ENCODE assay signal across 10 cellular contexts in the genomic region with DNA sequence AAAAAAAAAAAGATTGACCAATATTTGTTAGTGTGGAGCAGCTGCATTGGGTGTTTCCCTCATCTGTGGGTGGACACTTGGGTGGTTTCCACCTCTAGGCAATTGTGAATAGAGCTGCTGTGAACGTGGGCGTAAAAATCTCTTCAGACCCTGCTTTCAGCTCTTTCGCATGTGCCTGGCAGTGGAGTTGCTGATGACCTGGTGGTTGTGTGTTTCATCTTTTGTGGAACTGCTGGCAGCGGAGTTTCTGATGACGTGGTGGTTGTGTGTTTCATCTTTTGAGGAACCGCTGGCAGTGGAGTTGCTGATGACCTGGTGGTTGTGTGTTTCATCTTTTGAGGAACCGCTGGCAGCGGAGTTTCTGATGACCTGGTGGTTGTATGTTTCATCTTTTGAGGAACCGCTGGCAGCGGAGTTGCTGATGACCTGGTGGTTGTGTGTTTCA. TPM values are rescaled to one million over a fixed set of nuclear protein-coding genes. Genes with fewer than 3 reads are reported as not detected.
A peak's percentile ranks its signal among the peaks of the same experiment; 100 is the strongest.
DNase-seq lines count a peak whose midpoint lies in the region; ATAC-seq and TF ChIP-seq lines count a peak whose summit lies in the region.
"Had no signal": no experiment of that assay in that cellular context is flagged by ENCODE, and none has a peak within 500 bp of the region (broad histone marks: within the 10 kb centered on the region; RNA-seq: fewer than 3 reads in every experiment).

No MANE protein-coding gene starts in this region.

- H3K4me1 ChIP-seq in tibial nerve (peaks cover 0 to 52% (median 13%) of the 10 kb centered on the region in 4 donors), GM23338 (ENCODE audit: insufficient read depth) (no peaks in the 10 kb centered on the region)
- H3K4me1 ChIP-seq: foreskin keratinocyte had no signal

- TF ChIP-seq POLR2A in tibial nerve (IDR thresholded peaks at IDR 0.05): no peak

- DNase-seq in activated effector memory CD4-positive, alpha-beta T cell treated with anti-CD3 and anti-CD28 coated beads, Interleukin-2, amount 50 U/mL, for 16 hours: peak; percentile 80
- DNase-seq in activated effector memory CD4-positive, alpha-beta T cell treated with Interleukin-2 at 50 U/mL for 16 hours: no peak
- peak; percentile 7 to 17 for DNase-seq in activated CD4-positive, alpha-beta T cell treated with anti-CD3 and anti-CD28 coated beads, Interleukin-2, amount 50 U/mL, for 24 hours (ENCODE audit: low read depth in 1 of 2, low spot score in 1 of 2)
- DNase-seq in immature natural killer cell (no peak), tibial nerve (ENCODE audit: low spot score in 2 of 2) (peak; percentile 16 to 40), GM23338 (ENCODE audit: low spot score) (no peak)
- DNase-seq: activated naive CD8-positive, alpha-beta T cell treated with anti-CD3 and anti-CD28 coated beads, Interleukin-2, amount 10 ng/mL, durations not matched to agents 7 days and 5 days; foreskin keratinocyte had no signal

- TF ChIP-seq CTCF in tibial nerve (IDR thresholded peaks at IDR 0.05): no peak
- no peak for TF ChIP-seq CTCF in GM23338 (conservative IDR thresholded peaks at IDR 0.05; ENCODE audit: low read depth in 2 of 2)

- H3K4me3 ChIP-seq in tibial nerve (no peak overlapping the region), GM23338 (no peak overlapping the region)

- H4K20me1 ChIP-seq in GM23338 (replicated peaks; ENCODE audit: insufficient read depth): peaks cover 16% of the 10 kb centered on the region; the same call in 1 of the 2 replicates

- H3K9me3 Mint-ChIP-seq in immature natural killer cell (no peaks in the 10 kb centered on the region), GM23338 (no peaks in the 10 kb centered on the region)
- H3K9me3 Mint-ChIP-seq: activated naive CD8-positive, alpha-beta T cell treated with anti-CD3 and anti-CD28 coated beads, Interleukin-2, amount 10 ng/mL, durations not matched to agents 7 days and 5 days had no signal

- H3K4me1 Mint-ChIP-seq in immature natural killer cell (peaks cover 9 to 36% of the 10 kb centered on the region in 2 donors), GM23338 (no peaks in the 10 kb centered on the region)

- H3K4me2 ChIP-seq in GM23338: no peak overlapping the region

- peaks cover 38% of the 10 kb centered on the region for H3K79me2 ChIP-seq in GM23338 (replicated peaks; ENCODE audit: insufficient read depth)

- WGBS in tibial nerve, 2 donors: 44 to 55% methylated on average over 10 of the region's 10 CpGs

- H3K27me3 ChIP-seq in tibial nerve: no peaks in the 10 kb centered on the region
- no peaks in the 10 kb centered on the region for H3K27me3 ChIP-seq in GM23338 (ENCODE audit: insufficient read depth)
- H3K27me3 ChIP-seq: foreskin keratinocyte had no signal

- H3K4me3 Mint-ChIP-seq in immature natural killer cell (no peak overlapping the region), GM23338 (no peak overlapping the region)
- H3K4me3 Mint-ChIP-seq: activated naive CD8-positive, alpha-beta T cell treated with anti-CD3 and anti-CD28 coated beads, Interleukin-2, amount 10 ng/mL, durations not matched to agents 7 days and 5 days had no signal

- no peaks in the 10 kb centered on the region for H3K9me3 ChIP-seq in tibial nerve

- peaks cover 0 to 7% (median 6%) of the 10 kb centered on the region in 3 donors for H3K27me3 Mint-ChIP-seq in immature natural killer cell (ENCODE audit: low read depth in 3 of 3)
- H3K27me3 Mint-ChIP-seq in GM23338 (ENCODE audit: insufficient read depth, low read depth, poor library complexity): peaks cover 1% of the 10 kb centered on the region
- H3K27me3 Mint-ChIP-seq: activated naive CD8-positive, alpha-beta T cell treated with anti-CD3 and anti-CD28 coated beads, Interleukin-2, amount 10 ng/mL, durations not matched to agents 7 days and 5 days had no signal

- H3K9me2 ChIP-seq in GM23338 (ENCODE audit: insufficient read depth): no peaks in the 10 kb centered on the region

- H3K27ac ChIP-seq in tibial nerve (peak overlapping the region in 2 of 4 donors; percentile 52 to 63), GM23338 (ENCODE audit: low read depth) (no peak overlapping the region)
- H3K27ac ChIP-seq: foreskin keratinocyte had no signal

- H3K36me3 ChIP-seq in tibial nerve (peaks cover 0 to 60% (median 4%) of the 10 kb centered on the region in 3 donors), GM23338 (ENCODE audit: insufficient read depth) (peaks cover 11% of the 10 kb centered on the region; the same call in 1 of the 2 replicates)

- H3K27ac Mint-ChIP-seq in immature natural killer cell (peak overlapping the region in 4 of 6 donors; percentile 24 to 72 (median 45)), GM23338 (no peak overlapping the region)
- H3K27ac Mint-ChIP-seq: activated naive CD8-positive, alpha-beta T cell treated with anti-CD3 and anti-CD28 coated beads, Interleukin-2, amount 10 ng/mL, durations not matched to agents 7 days and 5 days had no signal

- peaks cover 4% of the 10 kb centered on the region; the same call in 1 of the 2 replicates for H3F3A ChIP-seq in GM23338 (replicated peaks; ENCODE audit: low read depth)

- peak in 1 of 2 donors; percentile 29 for TF ChIP-seq EP300 in tibial nerve (IDR thresholded peaks at IDR 0.05)

- H2AFZ ChIP-seq in GM23338: no peak overlapping the region

- no peak for ATAC-seq in GM21825 (IDR thresholded peaks at IDR 0.05; ENCODE audit: unreplicated experiment)
- ATAC-seq in GM23338: no peak
- ATAC-seq in HG02642 (IDR thresholded peaks at IDR 0.05; ENCODE audit: poor library complexity, unreplicated experiment): no peak
- ATAC-seq: foreskin keratinocyte had no signal

- H3K36me3 Mint-ChIP-seq in immature natural killer cell (peaks cover 0 to 41% (median 26%) of the 10 kb centered on the region in 3 donors), GM23338 (ENCODE audit: low read depth) (peaks cover 50% of the 10 kb centered on the region)

RNA-seq across cellular contexts. Expression of gene ZC3H18, which starts 21.4 kb away (rescaled TPM):
- 10 to 100 TPM in 1 of 3 donors, 1 to 10 TPM in 2; 1.0 to 29.0 (median 8.7) TPM for polyA plus RNA-seq in immature natural killer cell
- total RNA-seq in tibial nerve: 10 to 100 TPM; 19.7 to 52.2 (median 28.1) TPM
- 25.2 and 30.0 TPM in 2 replicates for total RNA-seq in GM23338 (2014; rRNA removed; shearing (Covaris generic))
- polyA plus RNA-seq in GM23338 (2016; fragmentation: Nextera tagmentation; extraction: Ambion mirVana): 40.1 and 40.7 TPM in 2 replicates

RNA-seq across cellular contexts. Expression of gene IL17C, which starts 46.8 kb away (rescaled TPM):
- polyA plus RNA-seq in immature natural killer cell (under 1 TPM in 2 of 3 donors, not detected in 1; 0.64 to 0.80 TPM), GM23338 (2016; fragmentation: Nextera tagmentation; extraction: Ambion mirVana) (2.3 and 3.9 TPM in 2 replicates)
- not detected for total RNA-seq in tibial nerve
- total RNA-seq in GM23338 (2014; rRNA removed; shearing (Covaris generic)): 2.7 and 5.1 TPM in 2 replicates
- total RNA-seq: foreskin keratinocyte had no signal
- polyA plus RNA-seq: foreskin keratinocyte had no signal

RNA-seq across cellular contexts. Expression of gene CYBA, which starts 59.3 kb away (rescaled TPM):
- 1,000 to 10,000 TPM; 2,079 to 2,787 (median 2,690) TPM for polyA plus RNA-seq in immature natural killer cell
- total RNA-seq in tibial nerve: 100 to 1,000 TPM in 2 of 4 donors, 10 to 100 TPM in 2; 86.3 to 199 (median 121) TPM
- 228 and 275 TPM in 2 replicates for total RNA-seq in GM23338 (2014; rRNA removed; shearing (Covaris generic))
- 281 and 285 TPM in 2 replicates for polyA plus RNA-seq in GM23338 (2016; fragmentation: Nextera tagmentation; extraction: Ambion mirVana)

Comparison
In these comparisons a context has a peak if more than half of its experiments do, and no peak if none do; other contexts are left out.
1. DNase-seq: peak in activated effector memory CD4-positive, alpha-beta T cell treated with anti-CD3 and anti-CD28 coated beads, Interleukin-2, amount 50 U/mL, for 16 hours (single experiment), activated CD4-positive, alpha-beta T cell treated with anti-CD3 and anti-CD28 coated beads, Interleukin-2, amount 50 U/mL, for 24 hours (2 of 2) and tibial nerve (2 of 2); none in activated effector memory CD4-positive, alpha-beta T cell treated with Interleukin-2 at 50 U/mL for 16 hours (single experiment), immature natural killer cell (0 of 3) and GM23338 (single experiment).